21 cellular contexts compared by ENCODE assay signal in genomic region chr7:114574384-114574783, GRCh38.
A peak's percentile ranks its signal among the peaks of the same experiment; 100 is the strongest.
DNase-seq lines count a peak whose midpoint lies in the region; ATAC-seq, FAIRE-seq and TF ChIP-seq lines count a peak whose summit lies in the region.
"Had no signal": no experiment of that assay in that cellular context is flagged by ENCODE, and none has a peak within 500 bp of the region (broad histone marks: within the 10 kb centered on the region; RNA-seq: fewer than 3 reads in every experiment).

No MANE protein-coding gene starts in this region.

- H2AK5ac ChIP-seq in H1 (ENCODE audit: low read depth, low read length): no peak overlapping the region

- H3K79me1 ChIP-seq in H1 (ENCODE audit: low read depth, low read length): no peaks in the 10 kb centered on the region

- CTCF ChIA-PET in H1 (lab: Charles Lee; ENCODE audit: partially characterized antibody): no interaction called here

- in situ Hi-C loops in ACHN (cut with HindIII; ENCODE audit: low pct_ligation_motif_present, low pct_unique_long_range_greater_than_20kb, low sequenced_read_pairs): no loop called here

- POLR2A ChIA-PET in H1 (lab: Charles Lee; ENCODE audit: partially characterized antibody): no interaction called here

- no peak overlapping the region for H3K9ac ChIP-seq in H1 (replicated peaks in 1 of 4; ENCODE audit: extremely low read depth in 1 of 4, low read depth in 3 of 4, low read length in 3 of 4)

- H3K9me3 ChIP-seq in H1 (ENCODE audit: insufficient read depth in 2 of 2, low read depth in 1 of 2, low read length in 1 of 2): no peaks in the 10 kb centered on the region
- H3K9me3 ChIP-seq: ascending aorta, gastroesophageal sphincter, sigmoid colon, suprapubic skin had no signal

- ATAC-seq in left ventricle myocardium superior (peak; percentile 53), GM18870 (IDR thresholded peaks at IDR 0.05; ENCODE audit: unreplicated experiment) (no peak)
- ATAC-seq: gastroesophageal sphincter had no signal

- no peak overlapping the region for H4K8ac ChIP-seq in H1 (ENCODE audit: extremely low read depth, insufficient read depth, low read length)

- no peak overlapping the region for H3K18ac ChIP-seq in H1 (ENCODE audit: extremely low read depth, low read length)

- no peaks in the 10 kb centered on the region for H3K27me3 ChIP-seq in H1 (replicated peaks in 1 of 4; ENCODE audit: control insufficient read depth in 3 of 4, extremely low read depth in 1 of 4, insufficient read depth in 3 of 4, low read length in 3 of 4)
- H3K27me3 ChIP-seq: ascending aorta, gastroesophageal sphincter, sigmoid colon, suprapubic skin had no signal

- no peak overlapping the region for H3K23ac ChIP-seq in H1 (ENCODE audit: insufficient read length)

- TF ChIP-seq CTCF in H1 (IDR thresholded peaks at IDR 0.05; ENCODE audit: control extremely low read depth in 1 of 3, insufficient read depth in 1 of 3, low read depth in 1 of 3, low read length in 3 of 3): no peak

- DNase-seq in ACHN (peak; percentile 5), NCI-H446 (lab: John Stamatoyannopoulos, UW) (peak; percentile 51 to 65), H1 (ENCODE audit: low read depth in 1 of 2, low spot score in 2 of 2) (no peak), left ventricle myocardium superior (no peak), superior temporal gyrus (ENCODE audit: extremely low spot score) (no peak), medulla oblongata (ENCODE audit: extremely low spot score) (no peak)
- DNase-seq in activated naive CD4-positive, alpha-beta T cell treated with anti-CD3 and anti-CD28 coated beads, Interleukin-2, amount 50 U/mL, for 16 hours: no peak
- DNase-seq: activated CD4-positive, alpha-beta T cell treated with anti-CD3 and anti-CD28 coated beads for 4 hours; activated CD8-positive, alpha-beta memory T cell treated with anti-CD3 and anti-CD28 coated beads, Interleukin-2, amount 50 U/mL, for 4 hours; activated gamma-delta T cell treated with Interleukin-2 at 50 U/mL for 16 hours; EL; NCI-H1694; NCI-H524 treated with DMSO at 0.1 percent for 48 hours; sigmoid colon; stimulated activated CD4-positive, alpha-beta T cell treated with anti-CD3 and anti-CD28 coated beads, Interleukin-2, amount 100 ng/mL, for 48 hours; T1000 had no signal

- no peaks in the 10 kb centered on the region for H3K23me2 ChIP-seq in H1 (ENCODE audit: low read depth, low read length)

- intact Hi-C loops in left ventricle myocardium superior (cut with micrococcal nuclease): no loop called here

- TF ChIP-seq RAD21 in H1 (IDR thresholded peaks at IDR 0.05 in 1 of 2, conservative IDR thresholded peaks at IDR 0.05 in 1 of 2; ENCODE audit: low read depth in 2 of 2, low read length in 2 of 2): no peak

- no peaks in the 10 kb centered on the region; a peak in 1 of 7 replicates for H3K4me1 ChIP-seq in H1 (replicated peaks in 1 of 4; ENCODE audit: control insufficient read depth in 3 of 4, insufficient read depth in 4 of 4, low read length in 3 of 4)
- H3K4me1 ChIP-seq: ascending aorta had no signal

- no peak overlapping the region for H2AFZ ChIP-seq in H1 (ENCODE audit: low read length)

- no peak overlapping the region for H2BK120ac ChIP-seq in H1 (replicated peaks; ENCODE audit: low read depth, low read length)

- no peak overlapping the region for H3K4me2 ChIP-seq in H1 (ENCODE audit: insufficient read depth in 1 of 2, low read depth in 2 of 2, low read length in 2 of 2)

- TF ChIP-seq POLR2A in H1 (IDR thresholded peaks at IDR 0.05; ENCODE audit: control extremely low read depth in 1 of 2, low read depth in 2 of 2, low read length in 2 of 2): no peak

- H2BK12ac ChIP-seq in H1 (ENCODE audit: low read depth, low read length): no peak overlapping the region

- no peak overlapping the region for H3K27ac ChIP-seq in H1 (ENCODE audit: low read depth, low read length)
- H3K27ac ChIP-seq: ascending aorta, gastroesophageal sphincter, sigmoid colon, suprapubic skin had no signal

- no peak overlapping the region for H2BK15ac ChIP-seq in H1 (ENCODE audit: low read length)

- no peaks in the 10 kb centered on the region for H3K79me2 ChIP-seq in H1 (ENCODE audit: control insufficient read depth in 1 of 2, insufficient read depth in 2 of 2, low read length in 2 of 2)

- no peak for TF ChIP-seq EP300 in H1 (IDR thresholded peaks at IDR 0.05; ENCODE audit: borderline replicate concordance in 1 of 2, low read depth in 2 of 2, low read length in 2 of 2)

- H3K4ac ChIP-seq in H1 (replicated peaks; ENCODE audit: insufficient read length, low read depth, low read length): no peak overlapping the region

- H4K20me1 ChIP-seq in H1 (replicated peaks in 1 of 2; ENCODE audit: control insufficient read depth in 1 of 2, insufficient read depth in 2 of 2, low read length in 2 of 2): no peaks in the 10 kb centered on the region

- H2BK5ac ChIP-seq in H1 (ENCODE audit: low read depth, low read length): no peak overlapping the region

- no peak overlapping the region for H4K5ac ChIP-seq in H1 (ENCODE audit: insufficient read length, low read depth, low read length)

- H4K91ac ChIP-seq in H1 (replicated peaks; ENCODE audit: insufficient read length, low read length): no peak overlapping the region

- FAIRE-seq in H1 (lab: Jason Lieb, UNC): peak; percentile 28
- FAIRE-seq: H54 had no signal

- no peak overlapping the region for H3K14ac ChIP-seq in H1 (ENCODE audit: insufficient read length)

- 68% methylated on average over 2 of the region's 2 CpGs; no CpG with 5 or more reads in 1 of the 2 experiments for WGBS in H1 (ENCODE audit: extremely low coverage in 1 of 2, insufficient coverage in 1 of 2, insufficient read length in 1 of 2, insufficient replicate concordance in 2 of 2, low coverage in 1 of 2, low lambda C conversion rate in 2 of 2, missing lambda C conversion rate in 1 of 2), 2 experiments

- no peak overlapping the region for H3K56ac ChIP-seq in H1 (replicated peaks; ENCODE audit: insufficient read length, low read depth, low read length)

- no peak overlapping the region for H2BK20ac ChIP-seq in H1 (ENCODE audit: low read length)

- no peaks in the 10 kb centered on the region for H3K36me3 ChIP-seq in H1 (ENCODE audit: control insufficient read depth in 2 of 4, insufficient read depth in 4 of 4, low read length in 3 of 4)
- H3K36me3 ChIP-seq: ascending aorta, gastroesophageal sphincter, sigmoid colon, suprapubic skin had no signal

- H3K4me3 ChIP-seq in H1 (ENCODE audit: extremely low read depth in 1 of 4, insufficient read depth in 2 of 4, low read depth in 3 of 4, low read length in 4 of 4): no peak overlapping the region
- H3K4me3 ChIP-seq: ascending aorta, gastroesophageal sphincter, sigmoid colon, suprapubic skin had no signal

TF ChIP-seq in H1, 55 proteins besides CTCF, POLR2A, EP300 and RAD21 (continues in another document):
- no peak for TF ChIP-seq NANOG (IDR thresholded peaks at IDR 0.05; ENCODE audit: insufficient read depth, low read depth, low read length, poor library complexity, severe bottlenecking)
- no peak for TF ChIP-seq BRCA1 (IDR thresholded peaks at IDR 0.05; ENCODE audit: low read depth, low read length)
- TF ChIP-seq BCL11A (IDR thresholded peaks at IDR 0.05; ENCODE audit: low read depth in 2 of 2, low read length in 2 of 2): no peak
- TF ChIP-seq ATF2 (IDR thresholded peaks at IDR 0.05; ENCODE audit: low read length): no peak
- no peak for TF ChIP-seq ZNF274 (IDR thresholded peaks at IDR 0.05; ENCODE audit: borderline replicate concordance, extremely low read depth, low read length)
- TF ChIP-seq USF2 (IDR thresholded peaks at IDR 0.05; ENCODE audit: low read length): no peak
- no peak for TF ChIP-seq SIN3A (conservative IDR thresholded peaks at IDR 0.05 in 1 of 2, IDR thresholded peaks at IDR 0.05 in 1 of 2; ENCODE audit: low read depth in 1 of 2, low read length in 2 of 2)
- TF ChIP-seq KDM1A (IDR thresholded peaks at IDR 0.05; ENCODE audit: borderline replicate concordance, low read length): no peak

Comparison
In these comparisons a context has a peak if more than half of its experiments do, and no peak if none do; other contexts are left out.
1. DNase-seq: peak in ACHN (single experiment) and NCI-H446 (2 of 2); none in H1 (0 of 2), left ventricle myocardium superior (single experiment), activated naive CD4-positive, alpha-beta T cell treated with anti-CD3 and anti-CD28 coated beads, Interleukin-2, amount 50 U/mL, for 16 hours (single experiment), superior temporal gyrus (single experiment) and medulla oblongata (single experiment).